Comparison of ENCODE assay signal across 8 cellular contexts in the genomic region with DNA sequence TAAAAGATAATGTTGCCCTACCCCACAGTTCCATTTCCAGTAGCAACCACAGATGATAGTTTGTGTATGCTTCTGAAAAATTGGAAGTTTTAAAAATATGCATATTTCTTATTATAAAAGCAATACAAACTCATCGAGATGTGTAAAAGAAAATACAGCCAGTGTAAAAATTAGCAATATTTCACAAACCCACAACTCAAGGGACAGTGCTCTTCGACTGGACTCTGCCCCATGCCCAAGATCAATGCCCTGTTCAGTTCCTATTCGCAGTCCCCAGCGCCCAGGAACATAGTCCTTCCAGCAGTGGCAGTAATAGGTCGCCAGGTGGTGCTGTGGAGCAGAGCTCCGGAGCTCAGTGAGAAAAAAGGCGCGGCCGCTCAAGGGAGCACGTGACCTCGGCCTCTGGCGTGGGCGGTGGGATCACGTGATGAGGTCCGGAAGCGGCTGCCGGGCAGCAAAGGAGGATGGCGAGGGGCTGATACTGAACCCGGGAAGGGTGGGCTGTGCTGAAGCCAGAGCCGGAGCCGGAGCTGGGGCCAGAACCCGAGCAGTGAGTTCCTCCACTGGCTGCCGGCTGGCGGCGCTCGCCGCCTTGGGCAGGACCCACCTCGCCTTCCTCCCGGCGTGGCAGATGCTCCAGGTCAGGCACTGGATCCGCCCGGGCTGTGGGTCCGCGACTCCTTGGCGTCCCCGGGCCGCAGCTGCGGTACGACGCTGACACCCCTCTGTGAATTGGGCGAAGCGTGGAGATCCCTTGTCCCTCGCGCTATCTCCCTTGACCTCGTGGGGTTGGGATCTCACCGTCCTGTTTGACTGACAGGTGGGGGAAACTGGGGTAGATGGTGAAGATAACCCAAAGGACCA. TPM values are rescaled to one million over a fixed set of nuclear protein-coding genes. Genes with fewer than 3 reads are reported as not detected.
A peak's percentile ranks its signal among the peaks of the same experiment; 100 is the strongest.
DNase-seq lines count a peak whose midpoint lies in the region; ATAC-seq and TF ChIP-seq lines count a peak whose summit lies in the region.

TSS of gene SLC36A1 (plus strand) at position 430 of the 864 bp plus-strand sequence. CDS start 11,190 bp downstream, outside the sequence.

- no peaks in the 10 kb centered on the region for H3K36me3 Mint-ChIP-seq in activated CD8-positive, alpha-beta T cell treated with anti-CD3 and anti-CD28 coated beads, Interleukin-2, amount 10 ng/mL, durations not matched to agents 7 days and 5 days (ENCODE audit: low read depth)

- peaks cover 20% of the 10 kb centered on the region for H3K4me1 Mint-ChIP-seq in activated CD8-positive, alpha-beta T cell treated with anti-CD3 and anti-CD28 coated beads, Interleukin-2, amount 10 ng/mL, durations not matched to agents 7 days and 5 days (ENCODE audit: low read depth)

- peak within 1 kb of the TSS; percentile 72 for H3K27ac ChIP-seq in HL-60 (replicated peaks)

- peak; percentile 86 for ATAC-seq in GM19455 (IDR thresholded peaks at IDR 0.05; ENCODE audit: unreplicated experiment)
- peak; percentile 94 for ATAC-seq in activated CD8-positive, alpha-beta T cell treated with anti-CD3 and anti-CD28 coated beads, Interleukin-2, amount 10 ng/mL, durations not matched to agents 7 days and 5 days

- peak within 1 kb of the TSS; percentile 94 for H3K4me3 Mint-ChIP-seq in activated CD8-positive, alpha-beta T cell treated with anti-CD3 and anti-CD28 coated beads, Interleukin-2, amount 10 ng/mL, durations not matched to agents 7 days and 5 days

- DNase-seq in COLO668 (lab: John Stamatoyannopoulos, UW; ENCODE audit: unreplicated experiment) (peak; percentile 87), HL-60 (ENCODE audit: low read depth in 1 of 2, low spot score in 1 of 2) (peak; percentile 89 to 94), NCI-H82 treated with DMSO at 0.1 percent for 48 hours (lab: John Stamatoyannopoulos, UW; ENCODE audit: unreplicated experiment) (peak; percentile 79), lung microvascular endothelial cell (ENCODE audit: low read depth in 2 of 2) (peak; percentile 87 to 88)
- DNase-seq in activated CD8-positive, alpha-beta T cell treated with anti-CD3 and anti-CD28 coated beads, Interleukin-2, amount 10 ng/mL, durations not matched to agents 7 days and 5 days: peak; percentile 95
- peak; percentile 88 for DNase-seq in effector CD8-positive, alpha-beta T cell (lab: John Stamatoyannopoulos, UW)
- DNase-seq in stimulated activated CD4-positive, alpha-beta T cell treated with anti-CD3 and anti-CD28 coated beads, TNF-alpha, amount 100 ng/mL, for 48 hours (ENCODE audit: low read depth in 3 of 3): peak; percentile 88 to 96 (median 96)

- TF ChIP-seq CTCF in HL-60 (IDR thresholded peaks at IDR 0.05; ENCODE audit: insufficient read depth, low read length): peak; percentile 86

- peak within 1 kb of the TSS; percentile 95 for H3K4me3 ChIP-seq in HL-60 (replicated peaks; ENCODE audit: insufficient read depth, low read length)

- no peaks in the 10 kb centered on the region for H3K27me3 ChIP-seq in HL-60 (ENCODE audit: insufficient read depth, poor library complexity, severe bottlenecking)

- CTCF ChIA-PET in activated CD8-positive, alpha-beta T cell treated with anti-CD3 and anti-CD28 coated beads, Interleukin-2, amount 10 ng/mL, durations not matched to agents 7 days and 5 days (lab: Charles Lee): interaction anchor here (0.7 to 4.4 kb wide), 42 partner anchors 9 to 669 kb away, joined by 3 to 58 read pairs (median 4); partner anchors contain the start of genes CCDC69, G3BP1, GM2A and SMIM3

- H3K27ac Mint-ChIP-seq in activated CD8-positive, alpha-beta T cell treated with anti-CD3 and anti-CD28 coated beads, Interleukin-2, amount 10 ng/mL, durations not matched to agents 7 days and 5 days: peak within 1 kb of the TSS; percentile 90

- POLR2A ChIA-PET in activated CD8-positive, alpha-beta T cell treated with anti-CD3 and anti-CD28 coated beads, Interleukin-2, amount 10 ng/mL, durations not matched to agents 7 days and 5 days (lab: Charles Lee): interaction anchor here (0.6 to 1.2 kb wide), 5 partner anchors 10 to 324 kb away, joined by 3 to 4 read pairs (median 3); partner anchors contain the start of gene G3BP1

- H3K27me3 Mint-ChIP-seq in activated CD8-positive, alpha-beta T cell treated with anti-CD3 and anti-CD28 coated beads, Interleukin-2, amount 10 ng/mL, durations not matched to agents 7 days and 5 days (ENCODE audit: low read depth): peaks cover 29% of the 10 kb centered on the region

- H3K9me3 Mint-ChIP-seq in activated CD8-positive, alpha-beta T cell treated with anti-CD3 and anti-CD28 coated beads, Interleukin-2, amount 10 ng/mL, durations not matched to agents 7 days and 5 days (ENCODE audit: insufficient read depth): no peaks in the 10 kb centered on the region

RNA-seq across cellular contexts. Expression of gene SLC36A1, which starts in this region (rescaled TPM):
- total RNA-seq in activated CD8-positive, alpha-beta T cell treated with anti-CD3 and anti-CD28 coated beads, Interleukin-2, amount 10 ng/mL, durations not matched to agents 7 days and 5 days: 1 to 10 TPM; 6.6 to 7.7 TPM
- 1.4 and 1.5 TPM in 2 replicates for total RNA-seq in lung microvascular endothelial cell

Comparison
In these comparisons a context has a peak if more than half of its experiments do, and no peak if none do; other contexts are left out.
1. Peak in every context shown above with its lines: DNase-seq, ATAC-seq, H3K4me3 ChIP-seq and H3K27ac ChIP-seq.